In the genomic region with DNA sequence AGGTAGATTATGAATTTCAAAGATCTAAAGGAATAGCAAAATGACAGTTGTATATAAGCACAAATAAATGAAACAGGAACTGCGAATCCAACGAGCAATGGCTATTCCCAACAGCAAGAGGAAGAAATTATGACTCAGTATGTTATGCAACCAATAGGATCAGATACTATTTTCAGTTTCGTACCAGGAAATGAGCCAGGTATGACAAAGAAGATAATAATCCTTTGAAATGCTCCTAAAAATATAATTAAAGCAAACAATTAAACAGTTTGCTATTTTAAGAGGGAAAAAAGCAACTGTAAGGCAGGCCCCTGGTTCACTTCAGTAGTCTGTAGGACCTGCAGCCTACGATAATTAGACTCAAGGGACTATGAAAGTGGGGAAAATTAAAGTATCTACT, we compare ENCODE assay signal across 9 cellular contexts. TPM values are rescaled to one million over a fixed set of nuclear protein-coding genes. Genes with fewer than 3 reads are reported as not detected.
DNase-seq lines count a peak whose midpoint lies in the region; ATAC-seq and TF ChIP-seq lines count a peak whose summit lies in the region.
"Had no signal": no experiment of that assay in that cellular context is flagged by ENCODE, and none has a peak within 500 bp of the region (broad histone marks: within the 10 kb centered on the region; RNA-seq: fewer than 3 reads in every experiment).

No MANE protein-coding gene starts in this region.

- H3K4me3 ChIP-seq in mammary epithelial cell (replicated peaks in 1 of 3; ENCODE audit: insufficient read depth in 1 of 3, low read depth in 2 of 3, low read length in 3 of 3) (no peak overlapping the region), liver (ENCODE audit: low read depth in 1 of 3, low read length in 3 of 3) (no peak overlapping the region)

- no TSS peak for BruUV-seq in mammary epithelial cell (replicated peaks; lab: Mats Ljungman, UMichigan)

- H3K36me3 ChIP-seq in mammary epithelial cell (ENCODE audit: insufficient read depth, low read length) = no peaks in the 10 kb centered on the region
- peaks cover 0 to 3% (median 0%) of the 10 kb centered on the region in 4 donors for H3K36me3 ChIP-seq in liver (ENCODE audit: control insufficient read depth in 4 of 4, insufficient read depth in 3 of 4, low read depth in 1 of 4, low read length in 3 of 4)

- no peaks in the 10 kb centered on the region for H4K20me1 ChIP-seq in mammary epithelial cell (ENCODE audit: insufficient read depth, low read length)

- in situ Hi-C loops in mammary epithelial cell (cut with MboI; ENCODE audit: low sequenced_read_pairs in 2 of 2) = no loop called here

- H3K9ac ChIP-seq in mammary epithelial cell (ENCODE audit: insufficient read depth, low read length) (no peak overlapping the region), liver (ENCODE audit: low read depth in 1 of 2, low read length in 2 of 2) (no peak overlapping the region)

- no peak for TF ChIP-seq RAD21 in liver (IDR thresholded peaks at IDR 0.05)

- H3K4me2 ChIP-seq in mammary epithelial cell (ENCODE audit: insufficient read depth, low read depth, low read length) = peak overlapping the region; percentile 57

- intact Hi-C loops in Right ventricle myocardium inferior (cut with DNase I) (no loop called here), cardiac septum (cut with DNase I) (loop anchor here (1.0 to 10.0 kb wide), 2 partner anchors 110 to 122 kb away; partner anchors contain the start of gene NFIL3), mammary epithelial cell (cut with micrococcal nuclease) (no loop called here)

- 25% methylated on average over 4 of the region's 4 CpGs for WGBS in mammary epithelial cell (ENCODE audit: low coverage, missing lambda C conversion rate)
- 73% methylated on average over 4 of the region's 4 CpGs for WGBS in liver

- H3K27ac ChIP-seq in mammary epithelial cell (ENCODE audit: insufficient read depth, low read depth, low read length) = peak overlapping the region; percentile 64
- H3K27ac ChIP-seq in liver (ENCODE audit: low read depth in 1 of 2, low read length in 2 of 2) = peak overlapping the region; percentile 9 to 33
- H3K27ac ChIP-seq: C4-2B had no signal

- dilution Hi-C loops in mammary epithelial cell (cut with HindIII; ENCODE audit: low sequenced_read_pairs) = no loop called here

- CTCF ChIA-PET in mammary epithelial cell (lab: Charles Lee; ENCODE audit: low non-redundant PET) = no interaction called here

- no peak overlapping the region for H2AFZ ChIP-seq in mammary epithelial cell (ENCODE audit: low read depth, low read length)

- ATAC-seq in Right ventricle myocardium inferior (peak; percentile 39), GM18867 (IDR thresholded peaks at IDR 0.05; ENCODE audit: unreplicated experiment) (no peak), HG03139 (IDR thresholded peaks at IDR 0.05; ENCODE audit: unreplicated experiment) (no peak)

- no peaks in the 10 kb centered on the region for H3K79me2 ChIP-seq in mammary epithelial cell (ENCODE audit: insufficient read depth, low read length)

- DNase-seq in Right ventricle myocardium inferior (ENCODE audit: missing footprints) (no peak), cardiac septum (ENCODE audit: low spot score) (no peak), mammary epithelial cell (peak; percentile 80), germinal center (ENCODE audit: low spot score) (no peak)
- DNase-seq in activated CD8-positive, alpha-beta memory T cell treated with anti-CD3 and anti-CD28 coated beads, Interleukin-2, amount 50 U/mL, for 48 hours = no peak

- H3K9me3 ChIP-seq in mammary epithelial cell (replicated peaks; ENCODE audit: insufficient read depth, low read length) = no peaks in the 10 kb centered on the region
- H3K9me3 ChIP-seq in liver (ENCODE audit: control insufficient read depth in 4 of 4, low read length in 3 of 4) = no peaks in the 10 kb centered on the region

- TF ChIP-seq CTCF in mammary epithelial cell (conservative IDR thresholded peaks at IDR 0.05 in 1 of 2, IDR thresholded peaks at IDR 0.05 in 1 of 2; ENCODE audit: extremely low read depth in 1 of 2, insufficient read depth in 1 of 2, low read depth in 1 of 2, low read length in 2 of 2) (no peak), liver (IDR thresholded peaks at IDR 0.05; ENCODE audit: low read depth, low read length, missing input control) (no peak)

- H3K4me1 ChIP-seq in mammary epithelial cell (ENCODE audit: insufficient read depth, low read length) (peaks cover 21% of the 10 kb centered on the region), liver (ENCODE audit: control insufficient read depth in 4 of 4, insufficient read depth in 4 of 4, low read length in 3 of 4) (no peaks in the 10 kb centered on the region)

- no peaks in the 10 kb centered on the region for H3K27me3 ChIP-seq in mammary epithelial cell (ENCODE audit: insufficient read depth, low read length)
- H3K27me3 ChIP-seq in liver (ENCODE audit: control insufficient read depth in 4 of 4, insufficient read depth in 4 of 4, low read length in 3 of 4) = no peaks in the 10 kb centered on the region

TF ChIP-seq in liver, 16 proteins besides CTCF, POLR2A, EP300 and RAD21:
- TF ChIP-seq ZBTB33 (IDR thresholded peaks at IDR 0.05) (no peak), JUND (IDR thresholded peaks at IDR 0.05) (peak; percentile 42 to 53)
TF ChIP-seq in liver: peak in this region for 1.

RNA-seq across cellular contexts. Expression of gene AUH, which starts 58.9 kb away (rescaled TPM):
- total RNA-seq in Right ventricle myocardium inferior = 37.9 TPM
- total RNA-seq in cardiac septum = 39.7 TPM
- 10 to 100 TPM; 10.9 to 11.5 TPM for total RNA-seq in mammary epithelial cell
- 3.4 TPM for polyA plus RNA-seq in mammary epithelial cell
- not detected for polyA minus RNA-seq in mammary epithelial cell
- total RNA-seq in liver = 10 to 100 TPM; 20.2 to 30.0 TPM
- 10 to 100 TPM; 12.1 to 29.7 TPM for polyA plus RNA-seq in liver
